In the genomic region with DNA sequence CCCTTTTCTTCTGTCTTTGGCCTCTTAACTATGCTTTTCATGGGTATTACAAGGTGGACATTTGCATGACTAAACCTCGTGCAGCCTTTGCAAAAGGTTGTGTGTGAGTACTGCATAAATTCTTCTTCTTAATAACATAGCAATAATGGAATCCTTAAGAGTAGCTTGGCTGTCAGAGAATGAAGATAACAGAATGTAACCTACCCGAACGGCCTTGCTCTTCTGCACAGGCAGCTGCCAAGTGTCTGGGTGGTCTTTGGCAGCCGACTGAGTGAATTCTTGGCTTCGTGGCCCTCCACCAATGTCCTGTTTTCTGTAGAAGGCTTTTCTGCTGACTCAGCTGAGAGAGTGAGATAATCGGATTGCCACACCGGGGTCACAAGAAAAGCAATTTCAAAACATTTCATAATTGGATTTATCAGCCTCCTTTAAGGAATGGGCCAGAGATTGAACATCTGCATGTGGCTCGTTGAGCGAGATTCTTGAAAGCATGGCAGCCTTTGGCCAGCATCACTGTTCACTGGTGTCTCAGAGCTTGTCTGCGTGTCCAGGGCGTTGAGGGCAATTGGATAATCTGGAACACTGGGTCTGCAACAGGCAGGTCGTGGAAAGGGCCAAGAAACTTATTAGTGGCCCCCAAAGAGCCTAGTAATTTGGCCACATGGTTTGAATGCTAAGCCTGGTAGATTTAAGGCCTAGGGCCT, we compare ENCODE assay signal across 13 cellular contexts. TPM values are rescaled to one million over a fixed set of nuclear protein-coding genes. Genes with fewer than 3 reads are reported as not detected.
DNase-seq lines count a peak whose midpoint lies in the region; ATAC-seq and TF ChIP-seq lines count a peak whose summit lies in the region.
"Had no signal": no experiment of that assay in that cellular context is flagged by ENCODE, and none has a peak within 500 bp of the region (broad histone marks: within the 10 kb centered on the region; RNA-seq: fewer than 3 reads in every experiment).

No MANE protein-coding gene starts in this region.

- H3K9me2 ChIP-seq in GM23248 (ENCODE audit: insufficient read depth) = no peaks in the 10 kb centered on the region

- no peaks in the 10 kb centered on the region for H3K9me3 Mint-ChIP-seq in activated B cell treated with CpG ODN at 0.5 μM for 24 hours

- no peak for ATAC-seq in activated B cell treated with CpG ODN at 0.5 μM for 24 hours (ENCODE audit: low read depth)
- peak in 1 of 2 donors; percentile 58 for ATAC-seq in gastrocnemius medialis
- no peak for ATAC-seq in GM21526 (IDR thresholded peaks at IDR 0.05; ENCODE audit: low FRiP score, unreplicated experiment)
- ATAC-seq: esophagus mucosa, left colon, SK-N-SH treated with all-trans-retinoic acid at 6 μM for 48 hours had no signal

- H3K9me3 ChIP-seq in GM23248 (ENCODE audit: low read depth) = no peaks in the 10 kb centered on the region
- no peaks in the 10 kb centered on the region for H3K9me3 ChIP-seq in gastrocnemius medialis

- no peaks in the 10 kb centered on the region for H3F3A ChIP-seq in GM23248 (ENCODE audit: insufficient read depth)

- H3K4me3 Mint-ChIP-seq in activated B cell treated with CpG ODN at 0.5 μM for 24 hours = peak overlapping the region; percentile 24

- H3K27ac ChIP-seq in GM23248 (no peak overlapping the region), gastrocnemius medialis (no peak overlapping the region)

- no peaks in the 10 kb centered on the region for H3K27me3 Mint-ChIP-seq in activated B cell treated with CpG ODN at 0.5 μM for 24 hours

- H3K27ac Mint-ChIP-seq in activated B cell treated with CpG ODN at 0.5 μM for 24 hours = peak overlapping the region; percentile 97

- H3K36me3 Mint-ChIP-seq in activated B cell treated with CpG ODN at 0.5 μM for 24 hours (ENCODE audit: low read depth) = peaks cover 92% of the 10 kb centered on the region

- H3K9ac ChIP-seq in GM23248 = no peak overlapping the region

- TF ChIP-seq CTCF in activated B cell treated with CpG ODN at 0.5 μM for 24 hours (IDR thresholded peaks at IDR 0.05) (no peak), gastrocnemius medialis (IDR thresholded peaks at IDR 0.05 in 4 of 5, conservative IDR thresholded peaks at IDR 0.05 in 1 of 5) (no peak)

- H3K36me3 ChIP-seq in GM23248 (ENCODE audit: low read depth) (no peaks in the 10 kb centered on the region), gastrocnemius medialis (no peaks in the 10 kb centered on the region)

- in situ Hi-C loops in GM23248 (cut with MboI) (no loop called here), gastrocnemius medialis (cut with MboI; ENCODE audit: low sequenced_read_pairs in 4 of 4) (no loop called here)

- H3K4me1 Mint-ChIP-seq in activated B cell treated with CpG ODN at 0.5 μM for 24 hours = peaks cover 99% of the 10 kb centered on the region

- no peaks in the 10 kb centered on the region for H4K20me1 ChIP-seq in GM23248 (ENCODE audit: insufficient read depth)

- no peaks in the 10 kb centered on the region for H3K79me2 ChIP-seq in GM23248 (ENCODE audit: insufficient read depth)

- no peak overlapping the region for H2AFZ ChIP-seq in GM23248

- no peak for TF ChIP-seq POLR2A in gastrocnemius medialis (IDR thresholded peaks at IDR 0.05)

- intact Hi-C loops in activated B cell treated with CpG ODN at 0.5 μM for 24 hours (cut with micrococcal nuclease) (loop anchor here (5.0 kb wide), 1 partner anchor 595 kb away; no protein-coding TSS in a partner anchor), gastrocnemius medialis (cut with DNase I; ENCODE audit: low total_unique reads) (no loop called here)

- H3K4me3 ChIP-seq in GM23248 (no peak overlapping the region), gastrocnemius medialis (no peak overlapping the region)

- POLR2A ChIA-PET in activated B cell treated with CpG ODN at 0.5 μM for 24 hours (lab: Charles Lee) = interaction anchor here (0.6 to 4.3 kb wide), 8 partner anchors 10 to 70 kb away, joined by 3 to 27 read pairs (median 6); a partner anchor contains a TSS

- 23% methylated on average over 12 of the region's 12 CpGs for WGBS in GM23248 (ENCODE audit: low coverage in 1 of 2, low lambda C conversion rate in 2 of 2, missing lambda C conversion rate in 2 of 2), 2 experiments

- H3K4me2 ChIP-seq in GM23248 (ENCODE audit: unreplicated experiment) = no peak overlapping the region

- H3K4me1 ChIP-seq in GM23248 (ENCODE audit: insufficient read depth) = no peaks in the 10 kb centered on the region
- no peaks in the 10 kb centered on the region for H3K4me1 ChIP-seq in gastrocnemius medialis

- DNase-seq in GM23248 (peak; percentile 38), activated B cell treated with CpG ODN at 0.5 μM for 24 hours (no peak), fibroblast of the conjunctiva (ENCODE audit: low read depth) (peak; percentile 79), gastrocnemius medialis (peak; percentile 24 to 26), T1000 (lab: John Stamatoyannopoulos, UW) (no peak), KG1 (lab: John Stamatoyannopoulos, UW) (no peak), HuH-7.5 (ENCODE audit: low spot score) (no peak)
- DNase-seq: left colon, NCI-H524 had no signal

- H3K27me3 ChIP-seq in GM23248 (replicated peaks; ENCODE audit: insufficient read depth) (peaks cover 44% of the 10 kb centered on the region), gastrocnemius medialis (peaks cover 0 to 2% (median 0%) of the 10 kb centered on the region in 3 donors)

- CTCF ChIA-PET in activated B cell treated with CpG ODN at 0.5 μM for 24 hours (lab: Charles Lee) = interaction anchor here (0.8 to 3.2 kb wide), 5 partner anchors 9 to 93 kb away, joined by 3 to 24 read pairs (median 7); no protein-coding TSS in a partner anchor

RNA-seq across cellular contexts. Expression of a gene that starts 13.5 kb away (rescaled TPM):
- not detected in 2 replicates for total RNA-seq in GM23248 (2014; rRNA removed; shearing (Covaris generic))
- polyA plus RNA-seq in GM23248 (2016; fragmentation: Nextera tagmentation; extraction: Ambion mirVana) = 0.31 and 0.58 TPM in 2 replicates
- total RNA-seq in activated B cell treated with CpG ODN at 0.5 μM for 24 hours (234 and 248 TPM in 2 replicates), gastrocnemius medialis (1 to 10 TPM; 1.5 to 3.1 (median 2.8) TPM)
- total RNA-seq: MCF 10A had no signal

Comparison
In these comparisons a context has a peak if more than half of its experiments do, and no peak if none do; other contexts are left out.
1. DNase-seq: peak in GM23248 (single experiment), fibroblast of the conjunctiva (single experiment) and gastrocnemius medialis (2 of 2); none in activated B cell treated with CpG ODN at 0.5 μM for 24 hours (single experiment), T1000 (single experiment), KG1 (single experiment) and HuH-7.5 (single experiment).
2. RNA of a gene that starts 13.5 kb away (total RNA-seq): 234 to 248 TPM in activated B cell treated with CpG ODN at 0.5 μM for 24 hours; 1.5 to 3.1 TPM in gastrocnemius medialis and not detected in GM23248; every median in the first group is over 10 times any median in the second.